In genomic region chr7:154390961-154391360, GRCh38 we compare ENCODE assay signal across 26 cellular contexts.
"Had no signal": no experiment of that assay in that cellular context is flagged by ENCODE, and none has a peak within 500 bp of the region (broad histone marks: within the 10 kb centered on the region; RNA-seq: fewer than 3 reads in every experiment).

No MANE protein-coding gene starts in this region.

- H3K9me3 ChIP-seq: gastrocnemius medialis, lower lobe of right lung, mucosa of descending colon had no signal

- H3K27ac ChIP-seq: coronary artery, epithelial cell of prostate, esophagus squamous epithelium, gastrocnemius medialis, heart left ventricle, hepatocyte, lower lobe of right lung had no signal

- DNase-seq: dermis blood vessel endothelial cell; effector CD8-positive, alpha-beta T cell; effector memory CD8-positive, alpha-beta T cell; endodermal cell; erythroblast; esophagus squamous epithelium; foreskin fibroblast; foreskin melanocyte; gastrocnemius medialis; glutamatergic neuron; heart left ventricle; immature natural killer cell; islet precursor cell; kidney; kidney glomerular epithelial cell; left colon; left ventricle myocardium superior; lower lobe of right lung; mesenchymal stem cell; mucosa of descending colon; naive B cell had no signal

- H3K36me3 ChIP-seq: esophagus squamous epithelium, gastrocnemius medialis, heart left ventricle, lower lobe of right lung had no signal

- H3K4me3 ChIP-seq: coronary artery, esophagus squamous epithelium, gastrocnemius medialis, heart left ventricle, hepatocyte, lower lobe of right lung, mucosa of descending colon had no signal

- H3K4me1 ChIP-seq: esophagus squamous epithelium, gastrocnemius medialis, heart left ventricle, lower lobe of right lung had no signal

- ATAC-seq: effector memory CD8-positive, alpha-beta T cell; esophagus mucosa; gastrocnemius medialis; heart left ventricle; left colon; left lobe of liver; left ventricle myocardium superior; lower lobe of right lung; mucosa of descending colon had no signal

- H3K27me3 ChIP-seq: esophagus squamous epithelium, gastrocnemius medialis, heart left ventricle, hepatocyte had no signal
